Comparison of ENCODE assay signal across 21 cellular contexts in the genomic region with DNA sequence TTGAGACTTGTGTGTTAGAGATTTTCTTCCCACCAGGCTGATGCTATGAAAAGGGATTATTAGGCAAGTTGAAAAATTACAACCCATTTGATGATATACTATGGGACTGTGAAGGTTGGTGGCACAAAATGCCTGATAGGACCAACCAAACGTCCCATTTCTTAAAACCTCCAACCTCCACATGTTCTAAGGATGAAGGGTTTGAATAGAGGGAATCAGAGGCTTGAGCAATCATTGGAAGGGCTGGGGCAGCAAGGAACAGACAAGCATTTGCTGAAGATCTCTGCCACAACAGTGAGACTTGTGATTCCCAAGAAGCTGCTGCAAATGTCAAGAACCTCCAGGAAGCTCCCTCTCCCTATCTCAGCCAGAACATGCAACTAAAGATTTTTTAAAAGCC.
DNase-seq lines count a peak whose midpoint lies in the region; FAIRE-seq and TF ChIP-seq lines count a peak whose summit lies in the region.
"Had no signal": no experiment of that assay in that cellular context is flagged by ENCODE, and none has a peak within 500 bp of the region (broad histone marks: within the 10 kb centered on the region; RNA-seq: fewer than 3 reads in every experiment).

No MANE protein-coding gene starts in this region.

- H3K9me3 ChIP-seq in H1 (ENCODE audit: insufficient read depth in 2 of 2, low read depth in 1 of 2, low read length in 1 of 2) = no peaks in the 10 kb centered on the region
- H3K9me3 ChIP-seq in neuronal stem cell (replicated peaks in 1 of 2; ENCODE audit: control insufficient read depth in 2 of 2, insufficient read depth in 1 of 2, low read depth in 1 of 2, low read length in 2 of 2) = no peaks in the 10 kb centered on the region
- H3K9me3 ChIP-seq: BE2C had no signal

- H3K27me3 Mint-ChIP-seq in progenitor cell of endocrine pancreas (peaks cover 14% of the 10 kb centered on the region), HFFc6 (ENCODE audit: insufficient read depth) (no peaks in the 10 kb centered on the region; the same call in 1 of the 2 replicates)
- H3K27me3 Mint-ChIP-seq: CD4-positive, CD25-positive, alpha-beta regulatory T cell; CD8-positive, alpha-beta memory T cell had no signal

- no peaks in the 10 kb centered on the region for H3K36me3 ChIP-seq in H1 (ENCODE audit: control insufficient read depth in 2 of 4, insufficient read depth in 4 of 4, low read length in 3 of 4)
- no peaks in the 10 kb centered on the region for H3K36me3 ChIP-seq in neuronal stem cell (replicated peaks in 1 of 2; ENCODE audit: control insufficient read depth in 2 of 2, insufficient read depth in 2 of 2, low read length in 2 of 2)
- H3K36me3 ChIP-seq: BE2C had no signal

- no peak overlapping the region for H3K56ac ChIP-seq in H1 (replicated peaks; ENCODE audit: insufficient read length, low read depth, low read length)

- no peak for TF ChIP-seq RAD21 in H1 (IDR thresholded peaks at IDR 0.05 in 1 of 2, conservative IDR thresholded peaks at IDR 0.05 in 1 of 2; ENCODE audit: low read depth in 2 of 2, low read length in 2 of 2)

- no peak overlapping the region for H3K27ac ChIP-seq in H1 (ENCODE audit: low read depth, low read length)
- no peak overlapping the region for H3K27ac ChIP-seq in neuronal stem cell (replicated peaks; ENCODE audit: low read length)

- TF ChIP-seq EP300 in H1 (IDR thresholded peaks at IDR 0.05; ENCODE audit: borderline replicate concordance in 1 of 2, low read depth in 2 of 2, low read length in 2 of 2) = no peak

- DNase-seq in NCI-H82 treated with DMSO at 0.1 percent for 48 hours (lab: John Stamatoyannopoulos, UW; ENCODE audit: unreplicated experiment) (peak; percentile 8), H1 (ENCODE audit: low read depth in 1 of 2, low spot score in 2 of 2) (no peak), neuronal stem cell (ENCODE audit: low spot score) (no peak), foreskin fibroblast (no peak), progenitor cell of endocrine pancreas (ENCODE audit: low spot score, unreplicated experiment) (no peak), HFFc6 (no peak), retina (no peak)
- DNase-seq: ACHN; BE2C; C1 segment of cervical spinal cord; CD4-positive, CD25-positive, alpha-beta regulatory T cell; CD8-positive, alpha-beta memory T cell; COR-L47; DMS 273 treated with DMSO at 0.1 percent for 48 hours; DND-41; EL; GOT3; H9 had no signal

- H4K20me1 ChIP-seq in H1 (replicated peaks in 1 of 2; ENCODE audit: control insufficient read depth in 1 of 2, insufficient read depth in 2 of 2, low read length in 2 of 2) = no peaks in the 10 kb centered on the region

- H4K8ac ChIP-seq in H1 (ENCODE audit: extremely low read depth, insufficient read depth, low read length) (no peak overlapping the region), neuronal stem cell (ENCODE audit: low read depth, low read length) (no peak overlapping the region)

- H2BK5ac ChIP-seq in H1 (ENCODE audit: low read depth, low read length) (no peak overlapping the region), neuronal stem cell (ENCODE audit: low read length) (no peak overlapping the region)

- no peaks in the 10 kb centered on the region for H3K9me3 Mint-ChIP-seq in progenitor cell of endocrine pancreas (ENCODE audit: low read depth)
- H3K9me3 Mint-ChIP-seq in HFFc6 = peaks cover 33% of the 10 kb centered on the region

- H2BK15ac ChIP-seq in H1 (ENCODE audit: low read length) = no peak overlapping the region
- no peak overlapping the region for H2BK15ac ChIP-seq in neuronal stem cell (ENCODE audit: low read length)

- H2AK5ac ChIP-seq in H1 (ENCODE audit: low read depth, low read length) (no peak overlapping the region), neuronal stem cell (ENCODE audit: low read depth, low read length) (no peak overlapping the region)

- H2AFZ ChIP-seq in H1 (ENCODE audit: low read length) = peak overlapping the region; percentile 76
- peak overlapping the region; percentile 43 for H2AFZ ChIP-seq in neuronal stem cell (ENCODE audit: low read length)

- H3K23me2 ChIP-seq in H1 (ENCODE audit: low read depth, low read length) = peaks cover 1% of the 10 kb centered on the region; the same call in 1 of the 2 replicates

- H2BK12ac ChIP-seq in H1 (ENCODE audit: low read depth, low read length) (no peak overlapping the region), neuronal stem cell (ENCODE audit: low read length) (no peak overlapping the region)

- H3K18ac ChIP-seq in H1 (ENCODE audit: extremely low read depth, low read length) (no peak overlapping the region), neuronal stem cell (ENCODE audit: low read length) (no peak overlapping the region)

- TF ChIP-seq CTCF in H1 (IDR thresholded peaks at IDR 0.05; ENCODE audit: control extremely low read depth in 1 of 3, insufficient read depth in 1 of 3, low read depth in 1 of 3, low read length in 3 of 3) = no peak
- TF ChIP-seq CTCF in foreskin fibroblast (IDR thresholded peaks at IDR 0.05; ENCODE audit: low read depth, low read length) = no peak
- no peak for TF ChIP-seq CTCF in progenitor cell of endocrine pancreas (IDR thresholded peaks at IDR 0.05; ENCODE audit: unreplicated experiment)
- TF ChIP-seq CTCF in HFFc6 (IDR thresholded peaks at IDR 0.05) = no peak

- H3K27ac Mint-ChIP-seq in progenitor cell of endocrine pancreas (no peak overlapping the region), HFFc6 (no peak overlapping the region)
- H3K27ac Mint-ChIP-seq: CD4-positive, CD25-positive, alpha-beta regulatory T cell; CD8-positive, alpha-beta memory T cell had no signal

- no peak for FAIRE-seq in H1 (lab: Jason Lieb, UNC)
- FAIRE-seq: A204.1, GM12878, GM19239 had no signal

- H2BK120ac ChIP-seq in H1 (replicated peaks; ENCODE audit: low read depth, low read length) = no peak overlapping the region
- no peak overlapping the region for H2BK120ac ChIP-seq in neuronal stem cell (ENCODE audit: low read depth, low read length)

- H4K5ac ChIP-seq in H1 (ENCODE audit: insufficient read length, low read depth, low read length) = no peak overlapping the region

- no peak overlapping the region for H2BK20ac ChIP-seq in H1 (ENCODE audit: low read length)

- H3K79me1 ChIP-seq in H1 (ENCODE audit: low read depth, low read length) (no peaks in the 10 kb centered on the region), neuronal stem cell (ENCODE audit: low read depth, low read length) (no peaks in the 10 kb centered on the region)

- H3K14ac ChIP-seq in H1 (ENCODE audit: insufficient read length) (no peak overlapping the region), neuronal stem cell (ENCODE audit: low read length) (no peak overlapping the region)

- TF ChIP-seq POLR2A in H1 (IDR thresholded peaks at IDR 0.05; ENCODE audit: control extremely low read depth in 1 of 2, low read depth in 2 of 2, low read length in 2 of 2) = no peak

- POLR2A ChIA-PET in H1 (lab: Charles Lee; ENCODE audit: partially characterized antibody) = no interaction called here

- H3K23ac ChIP-seq in H1 (ENCODE audit: insufficient read length) = no peak overlapping the region
- H3K23ac ChIP-seq in neuronal stem cell (ENCODE audit: low read depth, low read length, poor library complexity) = no peak overlapping the region

- 87% methylated on average over 1 of the region's 1 CpG; no CpG with 5 or more reads in 1 of the 2 experiments for WGBS in H1 (ENCODE audit: extremely low coverage in 1 of 2, insufficient coverage in 1 of 2, insufficient read length in 1 of 2, insufficient replicate concordance in 2 of 2, low coverage in 1 of 2, low lambda C conversion rate in 2 of 2, missing lambda C conversion rate in 1 of 2), 2 experiments
- WGBS in neuronal stem cell (ENCODE audit: extremely low coverage in 2 of 2, insufficient read length in 2 of 2, insufficient replicate concordance in 1 of 2), 2 donors = no CpG with 5 or more reads among the region's 1 CpG

- no peak overlapping the region for H4K91ac ChIP-seq in H1 (replicated peaks; ENCODE audit: insufficient read length, low read length)
- no peak overlapping the region for H4K91ac ChIP-seq in neuronal stem cell (ENCODE audit: low read depth, low read length, poor library complexity)

- no peak overlapping the region for H3K4me2 ChIP-seq in H1 (ENCODE audit: insufficient read depth in 1 of 2, low read depth in 2 of 2, low read length in 2 of 2)
- no peak overlapping the region for H3K4me2 ChIP-seq in neuronal stem cell (ENCODE audit: insufficient read depth, low read length, poor library complexity, severe bottlenecking)

- H3K4me1 Mint-ChIP-seq in progenitor cell of endocrine pancreas (ENCODE audit: low read depth) (peaks cover 4% of the 10 kb centered on the region), HFFc6 (ENCODE audit: low read depth) (no peaks in the 10 kb centered on the region)

- CTCF ChIA-PET in H1 (lab: Charles Lee; ENCODE audit: partially characterized antibody) = interaction anchor here (0.8 kb wide), 1 partner anchor 289 kb away, joined by 3 read pairs; no protein-coding TSS in a partner anchor

- H3K36me3 Mint-ChIP-seq in progenitor cell of endocrine pancreas (ENCODE audit: insufficient read depth) = no peaks in the 10 kb centered on the region
- H3K36me3 Mint-ChIP-seq in HFFc6 (ENCODE audit: low read depth) = no peaks in the 10 kb centered on the region
- H3K36me3 Mint-ChIP-seq: CD4-positive, CD25-positive, alpha-beta regulatory T cell had no signal

- H3K4me3 Mint-ChIP-seq in progenitor cell of endocrine pancreas (ENCODE audit: low read depth) = no peak overlapping the region
- H3K4me3 Mint-ChIP-seq in HFFc6 = no peak overlapping the region
- H3K4me3 Mint-ChIP-seq: CD4-positive, CD25-positive, alpha-beta regulatory T cell; CD8-positive, alpha-beta memory T cell; H9 had no signal

- H3K9ac ChIP-seq in H1 (replicated peaks in 1 of 4; ENCODE audit: extremely low read depth in 1 of 4, low read depth in 3 of 4, low read length in 3 of 4) (no peak overlapping the region), neuronal stem cell (ENCODE audit: low read depth, low read length, poor library complexity) (no peak overlapping the region)

- H3K4ac ChIP-seq in H1 (replicated peaks; ENCODE audit: insufficient read length, low read depth, low read length) (no peak overlapping the region), neuronal stem cell (ENCODE audit: low read length) (no peak overlapping the region)

- no peaks in the 10 kb centered on the region for H3K79me2 ChIP-seq in H1 (ENCODE audit: control insufficient read depth in 1 of 2, insufficient read depth in 2 of 2, low read length in 2 of 2)

- H3K4me3 ChIP-seq in H1 (ENCODE audit: extremely low read depth in 1 of 4, insufficient read depth in 2 of 4, low read depth in 3 of 4, low read length in 4 of 4) (no peak overlapping the region), neuronal stem cell (ENCODE audit: low read length in 2 of 2) (no peak overlapping the region), foreskin fibroblast (ENCODE audit: low read depth in 1 of 2, low read length in 2 of 2) (no peak overlapping the region)
- H3K4me3 ChIP-seq: GM12878 had no signal

- peaks cover 0 to 7% (median 4%) of the 10 kb centered on the region in 4 experiments; a peak in 3 of 7 replicates for H3K4me1 ChIP-seq in H1 (replicated peaks in 1 of 4; ENCODE audit: control insufficient read depth in 3 of 4, insufficient read depth in 4 of 4, low read length in 3 of 4)
- H3K4me1 ChIP-seq in neuronal stem cell (ENCODE audit: control insufficient read depth in 2 of 2, insufficient read depth in 1 of 2, low read depth in 1 of 2, low read length in 2 of 2) = peaks cover 10 to 27% of the 10 kb centered on the region in 2 donors
- H3K4me1 ChIP-seq: BE2C had no signal

- H3K27me3 ChIP-seq in H1 (replicated peaks in 1 of 4; ENCODE audit: control insufficient read depth in 3 of 4, extremely low read depth in 1 of 4, insufficient read depth in 3 of 4, low read length in 3 of 4) (peaks cover 0 to 7% (median 3%) of the 10 kb centered on the region in 4 experiments; a peak in 3 of 7 replicates), neuronal stem cell (ENCODE audit: control insufficient read depth in 3 of 3, insufficient read depth in 3 of 3, low read depth in 1 of 3, low read length in 3 of 3) (no peaks in the 10 kb centered on the region)
- H3K27me3 ChIP-seq: BE2C had no signal
